19 cellular contexts compared by ENCODE assay signal in the genomic region with DNA sequence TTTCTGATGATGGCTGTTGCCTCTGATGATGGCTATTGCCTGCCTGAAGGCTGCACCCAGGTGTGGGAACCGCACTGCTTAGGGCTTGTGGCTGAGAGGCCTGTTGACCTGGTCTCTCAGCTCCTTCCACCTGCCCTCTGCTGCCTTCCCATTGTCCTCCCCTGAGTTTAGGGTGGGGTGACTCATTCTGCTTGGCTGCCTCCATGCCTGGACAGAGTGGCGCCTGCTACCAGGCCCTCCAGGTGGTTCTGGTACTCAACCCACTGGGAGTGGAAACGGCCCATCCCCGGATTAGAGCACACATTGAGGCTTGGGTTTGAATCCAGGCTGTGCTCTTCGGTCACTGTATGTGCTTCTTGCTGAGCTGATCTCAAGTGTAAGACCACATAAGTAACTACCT.
DNase-seq lines count a peak whose midpoint lies in the region; ATAC-seq, FAIRE-seq and TF ChIP-seq lines count a peak whose summit lies in the region.
"Had no signal": no experiment of that assay in that cellular context is flagged by ENCODE, and none has a peak within 500 bp of the region (broad histone marks: within the 10 kb centered on the region; RNA-seq: fewer than 3 reads in every experiment).

No MANE protein-coding gene starts in this region.

- H3K36me3 ChIP-seq in PC-3 (ENCODE audit: low read depth, low read length) (no peaks in the 10 kb centered on the region), iPS-20b (ENCODE audit: insufficient read depth, low read depth, low read length) (no peaks in the 10 kb centered on the region)
- H3K36me3 ChIP-seq: Peyer's patch had no signal

- H3K27me3 ChIP-seq in PC-3 (ENCODE audit: low read length) (no peaks in the 10 kb centered on the region), iPS-20b (ENCODE audit: insufficient read depth, low read length) (no peaks in the 10 kb centered on the region)
- H3K27me3 ChIP-seq: Peyer's patch had no signal

- no peaks in the 10 kb centered on the region for H3K9me2 ChIP-seq in PC-3 (replicated peaks; ENCODE audit: low read length)

- no peak for FAIRE-seq in H54 (lab: Jason Lieb, UNC)
- FAIRE-seq: D721Med, K562 had no signal

- H3K4me1 ChIP-seq in PC-3 (ENCODE audit: insufficient read depth, low read length) (no peaks in the 10 kb centered on the region), iPS-20b (ENCODE audit: insufficient read depth, low read length) (peaks cover 43% of the 10 kb centered on the region)
- H3K4me1 ChIP-seq: Peyer's patch had no signal

- POLR2A ChIA-PET in PC-3 (lab: Charles Lee; ENCODE audit: unreplicated experiment): no interaction called here

- H3K27ac ChIP-seq in PC-3 (ENCODE audit: low read length) (no peak overlapping the region), iPS-20b (ENCODE audit: low read length) (peak overlapping the region; percentile 87)
- H3K27ac ChIP-seq: HL-60, Peyer's patch had no signal

- no peaks in the 10 kb centered on the region for H3K9me3 ChIP-seq in PC-3 (ENCODE audit: low read length)
- H3K9me3 ChIP-seq in iPS-20b (ENCODE audit: insufficient read depth, low read depth, low read length): peaks cover 5% of the 10 kb centered on the region; the same call in 1 of the 2 replicates
- H3K9me3 ChIP-seq: Peyer's patch had no signal

- H3F3A ChIP-seq in PC-3 (ENCODE audit: low read length, unreplicated experiment): no peaks in the 10 kb centered on the region

- H3K4me2 ChIP-seq in PC-3 (ENCODE audit: low read length): no peak overlapping the region

- TF ChIP-seq CTCF in PC-3 (conservative IDR thresholded peaks at IDR 0.05; ENCODE audit: low read depth, low read length): no peak

- no peaks in the 10 kb centered on the region for H3K79me2 ChIP-seq in PC-3 (ENCODE audit: low read length)

- H3K4me3 ChIP-seq in PC-3 (ENCODE audit: low read length) (no peak overlapping the region), iPS-20b (ENCODE audit: low read length) (no peak overlapping the region)
- H3K4me3 ChIP-seq: K562, Peyer's patch had no signal

- ATAC-seq in PC-3 (peak; percentile 37; the same call in 1 of the 2 replicates), HG03457 (IDR thresholded peaks at IDR 0.05; ENCODE audit: unreplicated experiment) (no peak)
- ATAC-seq: K562 had no signal

- no peak for TF ChIP-seq POLR2A in H54 (IDR thresholded peaks at IDR 0.05; ENCODE audit: low read depth, low read length)

- CTCF ChIA-PET in PC-3 (lab: Charles Lee): no interaction called here

- peak; percentile 56 for DNase-seq in DMS53 treated with DMSO at 0.1 percent for 48 hours (lab: John Stamatoyannopoulos, UW; ENCODE audit: unreplicated experiment)
- DNase-seq in M059J (ENCODE audit: low read depth): peak; percentile 7
- DNase-seq in PC-3: peak; percentile 2
- DNase-seq in SKM-1 treated with dmso at 0.1 percent for 144 hours (lab: John Stamatoyannopoulos, UW; ENCODE audit: unreplicated experiment): no peak
- DNase-seq in H54 (ENCODE audit: insufficient read length, low spot score): no peak
- DNase-seq: ACHN; CD4-positive, alpha-beta memory T cell; GF-D8; HCEC 1CT; NCI-H1048; NCI-H187 treated with DMSO at 0.1 percent for 48 hours; NCI-H524; Peyer's patch; SHP77 treated with DMSO at 0.1 percent for 48 hours had no signal

- intact Hi-C loops in PC-3 (cut with micrococcal nuclease): no loop called here

- H3K9ac ChIP-seq in PC-3 (ENCODE audit: low read length): no peak overlapping the region
- H3K9ac ChIP-seq in iPS-20b (ENCODE audit: low read depth, low read length): peak overlapping the region; percentile 75; the same call in 1 of the 2 replicates

- no TSS peak for BruUV-seq in PC-3 (replicated peaks; lab: Mats Ljungman, UMichigan)

- no peak overlapping the region for H2AFZ ChIP-seq in PC-3 (ENCODE audit: low read length)

- no peaks in the 10 kb centered on the region for H4K20me1 ChIP-seq in PC-3 (ENCODE audit: low read length)

Comparison
In these comparisons a context has a peak if more than half of its experiments do, and no peak if none do; other contexts are left out.
1. DNase-seq: peak in DMS53 treated with DMSO at 0.1 percent for 48 hours (single experiment), M059J (single experiment) and PC-3 (single experiment); none in SKM-1 treated with dmso at 0.1 percent for 144 hours (single experiment) and H54 (single experiment).